ENCODE assay signal across 19 cellular contexts in the genomic region with DNA sequence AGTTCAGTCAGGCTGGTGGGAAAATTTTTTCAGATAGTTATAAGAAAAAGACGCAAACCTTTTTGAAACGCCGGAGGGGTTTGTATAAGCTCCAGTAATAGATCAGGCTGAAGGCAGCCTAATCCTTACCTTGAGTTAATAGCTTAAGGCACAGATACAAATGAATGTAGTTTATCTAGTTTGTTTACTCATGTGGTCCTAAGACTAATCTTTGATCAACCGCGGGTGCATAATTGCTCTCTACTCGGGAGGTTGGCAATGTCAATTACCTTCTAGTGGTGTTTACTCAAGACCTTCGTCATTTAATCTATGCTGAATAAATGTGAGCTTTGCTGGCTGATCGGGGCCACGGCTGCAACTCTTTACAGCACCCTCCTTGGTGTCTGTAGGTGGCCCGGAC. TPM values are rescaled to one million over a fixed set of nuclear protein-coding genes. Genes with fewer than 3 reads are reported as not detected.
DNase-seq lines count a peak whose midpoint lies in the region; ATAC-seq, FAIRE-seq and TF ChIP-seq lines count a peak whose summit lies in the region.
"Had no signal": no experiment of that assay in that cellular context is flagged by ENCODE, and none has a peak within 500 bp of the region (broad histone marks: within the 10 kb centered on the region; RNA-seq: fewer than 3 reads in every experiment).

No MANE protein-coding gene starts in this region.

- peaks cover 26% of the 10 kb centered on the region for H3K27me3 Mint-ChIP-seq in activated naive CD4-positive, alpha-beta T cell treated with anti-CD3 and anti-CD28 coated beads, Interleukin-2, amount 10 ng/mL, durations not matched to agents 7 days and 5 days

- H3K4me3 ChIP-seq in bronchial epithelial cell (ENCODE audit: low read depth, low read length): no peak overlapping the region
- H3K4me3 ChIP-seq: BLaER1, GM12878 had no signal

- no peaks in the 10 kb centered on the region for H3K4me1 Mint-ChIP-seq in activated naive CD4-positive, alpha-beta T cell treated with anti-CD3 and anti-CD28 coated beads, Interleukin-2, amount 10 ng/mL, durations not matched to agents 7 days and 5 days
- H3K4me1 Mint-ChIP-seq: CD8-positive, alpha-beta memory T cell; IgD-negative memory B cell had no signal

- DNase-seq in NCI-H82 (lab: John Stamatoyannopoulos, UW) (peak; percentile 42), NCI-H82 treated with DMSO at 0.1 percent for 48 hours (lab: John Stamatoyannopoulos, UW; ENCODE audit: unreplicated experiment) (no peak), NCI-H1048 (lab: John Stamatoyannopoulos, UW) (peak; percentile 61), bronchial epithelial cell (ENCODE audit: low read depth) (peak; percentile 9)
- no peak for DNase-seq in activated naive CD4-positive, alpha-beta T cell treated with anti-CD3 and anti-CD28 coated beads, Interleukin-2, amount 10 ng/mL, durations not matched to agents 7 days and 5 days
- DNase-seq: AML-193; Caco-2; CD8-positive, alpha-beta memory T cell; DMS79 had no signal

- CTCF ChIA-PET in activated naive CD4-positive, alpha-beta T cell treated with anti-CD3 and anti-CD28 coated beads, Interleukin-2, amount 10 ng/mL, durations not matched to agents 7 days and 5 days (lab: Charles Lee): no interaction called here

- no peaks in the 10 kb centered on the region for H3K36me3 Mint-ChIP-seq in activated naive CD4-positive, alpha-beta T cell treated with anti-CD3 and anti-CD28 coated beads, Interleukin-2, amount 10 ng/mL, durations not matched to agents 7 days and 5 days
- H3K36me3 Mint-ChIP-seq: CD8-positive, alpha-beta memory T cell; IgD-negative memory B cell had no signal

- H3K36me3 ChIP-seq in bronchial epithelial cell (ENCODE audit: control insufficient read depth, insufficient read depth, low read length): no peaks in the 10 kb centered on the region
- H3K36me3 ChIP-seq: BLaER1 had no signal

- no peak for ATAC-seq in HG03039 (IDR thresholded peaks at IDR 0.05; ENCODE audit: unreplicated experiment)
- ATAC-seq in esophagus mucosa: no peak
- ATAC-seq: GM12878, HCT116 had no signal

- H3K4me3 Mint-ChIP-seq in activated naive CD4-positive, alpha-beta T cell treated with anti-CD3 and anti-CD28 coated beads, Interleukin-2, amount 10 ng/mL, durations not matched to agents 7 days and 5 days: no peak overlapping the region
- H3K4me3 Mint-ChIP-seq: CD8-positive, alpha-beta memory T cell; IgD-negative memory B cell had no signal

- H3K27me3 ChIP-seq in bronchial epithelial cell (ENCODE audit: control insufficient read depth, insufficient read depth, low read length): no peaks in the 10 kb centered on the region
- H3K27me3 ChIP-seq: BLaER1 had no signal

- no peak for TF ChIP-seq CTCF in bronchial epithelial cell (IDR thresholded peaks at IDR 0.05; ENCODE audit: insufficient read depth, low read length, severe bottlenecking)

- FAIRE-seq in bronchial epithelial cell (lab: Jason Lieb, UNC): no peak
- FAIRE-seq: GM12878, GM18507, H54 had no signal

- H3K27ac Mint-ChIP-seq in activated naive CD4-positive, alpha-beta T cell treated with anti-CD3 and anti-CD28 coated beads, Interleukin-2, amount 10 ng/mL, durations not matched to agents 7 days and 5 days: no peak overlapping the region
- H3K27ac Mint-ChIP-seq: CD8-positive, alpha-beta memory T cell had no signal

- no peaks in the 10 kb centered on the region for H3K9me3 Mint-ChIP-seq in activated naive CD4-positive, alpha-beta T cell treated with anti-CD3 and anti-CD28 coated beads, Interleukin-2, amount 10 ng/mL, durations not matched to agents 7 days and 5 days
- H3K9me3 Mint-ChIP-seq: CD8-positive, alpha-beta memory T cell; IgD-negative memory B cell had no signal

RNA-seq across cellular contexts. Expression of gene INSL4, which starts 0.7 kb away (rescaled TPM):
- total RNA-seq in bronchial epithelial cell: 0.26 TPM in 1 of 2 replicates, not detected in the other
- total RNA-seq in esophagus mucosa: not detected
- total RNA-seq: A673; Caco-2; CD8-positive, alpha-beta memory T cell; G401; GM12878 had no signal

RNA-seq across cellular contexts. Expression of gene INSL6, which starts 45.1 kb away (rescaled TPM):
- not detected in 2 replicates for total RNA-seq in bronchial epithelial cell
- total RNA-seq in esophagus mucosa: not detected
- total RNA-seq: A673; Caco-2; CD8-positive, alpha-beta memory T cell; G401; GM12878 had no signal

Comparison
In these comparisons a context has a peak if more than half of its experiments do, and no peak if none do; other contexts are left out.
1. DNase-seq: peak in NCI-H82 (single experiment), NCI-H1048 (single experiment) and bronchial epithelial cell (single experiment); none in NCI-H82 treated with DMSO at 0.1 percent for 48 hours (single experiment) and activated naive CD4-positive, alpha-beta T cell treated with anti-CD3 and anti-CD28 coated beads, Interleukin-2, amount 10 ng/mL, durations not matched to agents 7 days and 5 days (single experiment).